ENCODE assay signal across 21 cellular contexts in the genomic region with DNA sequence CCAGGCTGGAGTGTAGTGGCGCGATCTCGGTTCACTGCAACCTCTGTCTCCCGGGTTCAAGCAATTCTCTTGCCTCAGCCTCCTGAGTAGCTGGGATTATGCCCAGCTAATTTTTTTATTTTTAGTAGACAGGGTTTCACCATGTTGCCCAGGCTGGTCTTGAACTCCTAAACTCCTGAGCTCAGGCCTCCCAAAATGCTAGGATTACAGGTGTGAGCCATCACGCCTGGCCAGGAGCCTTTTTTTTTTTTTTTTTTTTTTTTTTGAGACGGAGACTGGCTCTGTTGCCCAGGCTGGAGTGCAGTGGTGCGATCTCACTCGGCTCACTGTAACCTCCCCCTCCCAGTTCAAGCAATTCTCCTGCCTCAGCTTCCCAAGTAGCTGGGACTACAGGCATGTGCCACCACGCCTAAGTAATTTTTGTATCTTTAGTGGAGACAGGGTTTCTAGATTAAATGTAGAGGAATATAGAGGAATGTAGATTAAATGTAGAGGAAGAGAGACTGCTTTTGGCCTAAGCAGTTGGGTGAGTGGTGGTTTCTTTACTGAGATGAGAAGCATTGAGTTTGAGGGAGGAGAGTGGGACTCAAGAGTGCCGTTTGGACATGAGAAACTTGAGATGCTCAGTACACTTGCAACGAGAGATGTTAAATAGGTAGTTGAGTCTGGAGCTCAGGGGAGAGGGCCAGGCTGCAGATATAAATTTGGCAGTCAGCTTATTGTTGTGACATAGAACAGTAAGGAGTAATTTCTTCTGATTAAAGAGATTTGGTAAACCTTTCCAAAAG. TPM values are rescaled to one million over a fixed set of nuclear protein-coding genes. Genes with fewer than 3 reads are reported as not detected.
DNase-seq lines count a peak whose midpoint lies in the region; ATAC-seq and TF ChIP-seq lines count a peak whose summit lies in the region.
"Had no signal": no experiment of that assay in that cellular context is flagged by ENCODE, and none has a peak within 500 bp of the region (broad histone marks: within the 10 kb centered on the region; RNA-seq: fewer than 3 reads in every experiment).

No MANE protein-coding gene starts in this region.

- H3K27ac ChIP-seq in cardiac muscle cell (peak overlapping the region; percentile 47), right cardiac atrium (ENCODE audit: low read length) (no peak overlapping the region), RWPE1 (peak overlapping the region; percentile 46), hepatocyte (peak overlapping the region; percentile 26), foreskin keratinocyte (no peak overlapping the region)
- H3K27ac ChIP-seq: SJSA1, testis, vagina had no signal

- intact Hi-C loops in right cardiac atrium (cut with DNase I): no loop called here

- DNase-seq in cardiac muscle cell (ENCODE audit: low read depth in 1 of 2, low spot score in 1 of 2): peak in 1 of 2 donors; percentile 24
- DNase-seq in right cardiac atrium: no peak
- DNase-seq in RWPE1 (ENCODE audit: low spot score): no peak
- DNase-seq in hepatocyte (ENCODE audit: low spot score): no peak
- DNase-seq in NCI-H345 treated with DMSO at 0.1 percent for 48 hours (lab: John Stamatoyannopoulos, UW; ENCODE audit: unreplicated experiment): no peak
- DNase-seq in foreskin keratinocyte: no peak
- no peak for DNase-seq in activated T-cell treated with anti-CD3 and anti-CD28 coated beads for 4 hours
- DNase-seq in HUDEP-2 (lab: John Stamatoyannopoulos, UW; ENCODE audit: unreplicated experiment in 76 of 76): no peak
- DNase-seq: ACHN; activated CD4-positive, alpha-beta T cell treated with anti-CD3 and anti-CD28 coated beads, Interleukin-2, amount 50 U/mL, for 4 hours; activated naive CD4-positive, alpha-beta T cell treated with anti-CD3 and anti-CD28 coated beads for 36 hours; BE2C; NCI-H1694; NCI-H526; NK-92 treated with Interleukin-12 subunit alpha and Interleukin-12 subunit beta, amount 100 ng/mL, for 24 hours; stimulated activated naive CD8-positive, alpha-beta T cell treated with anti-CD3 and anti-CD28 coated beads, Interleukin-15, Interleukin-2, amounts not matched to agents 100 U/mL and 50 U/mL, for 24 hours; testis had no signal

- H3K27me3 ChIP-seq in cardiac muscle cell: no peaks in the 10 kb centered on the region
- no peaks in the 10 kb centered on the region for H3K27me3 ChIP-seq in right cardiac atrium (ENCODE audit: control insufficient read depth, insufficient read depth)
- no peaks in the 10 kb centered on the region for H3K27me3 ChIP-seq in hepatocyte
- H3K27me3 ChIP-seq in foreskin keratinocyte: no peaks in the 10 kb centered on the region
- H3K27me3 ChIP-seq: BE2C, SJSA1, testis, vagina had no signal

- TF ChIP-seq CTCF in cardiac muscle cell (IDR thresholded peaks at IDR 0.05; ENCODE audit: low read depth, low read length) (no peak), RWPE1 (conservative IDR thresholded peaks at IDR 0.05; ENCODE audit: low read depth) (no peak), hepatocyte (IDR thresholded peaks at IDR 0.05; ENCODE audit: poor library complexity) (no peak), foreskin keratinocyte (conservative IDR thresholded peaks at IDR 0.05) (no peak)

- H4K20me1 ChIP-seq in hepatocyte (ENCODE audit: insufficient read depth, poor library complexity, severe bottlenecking): peaks cover 95% of the 10 kb centered on the region

- POLR2A ChIA-PET in RWPE1 (lab: Yijun Ruan, JAX; ENCODE audit: low non-redundant PET): interaction anchor here (1.1 kb wide), 1 partner anchor 17 kb away, joined by 5 read pairs; a partner anchor contains a TSS

- no peaks in the 10 kb centered on the region for H3K9me3 ChIP-seq in cardiac muscle cell (ENCODE audit: low read depth)
- H3K9me3 ChIP-seq in right cardiac atrium (ENCODE audit: control insufficient read depth, low read length): no peaks in the 10 kb centered on the region
- H3K9me3 ChIP-seq in hepatocyte (ENCODE audit: low read depth): no peaks in the 10 kb centered on the region
- H3K9me3 ChIP-seq: BE2C, HAP-1, SJSA1, testis, vagina had no signal

- no peak for ATAC-seq in right cardiac atrium
- ATAC-seq in foreskin keratinocyte: no peak
- ATAC-seq: Panc1; stimulated activated naive CD8-positive, alpha-beta T cell treated with anti-CD3 and anti-CD28 coated beads, Interleukin-15, Interleukin-2, amounts not matched to agents 100 U/mL and 50 U/mL, for 24 hours had no signal

- no peaks in the 10 kb centered on the region for H3K36me3 ChIP-seq in cardiac muscle cell
- H3K36me3 ChIP-seq in hepatocyte (replicated peaks; ENCODE audit: insufficient read depth, low read depth): no peaks in the 10 kb centered on the region
- H3K36me3 ChIP-seq: BE2C, vagina had no signal

- H3K4me1 ChIP-seq in cardiac muscle cell (ENCODE audit: low read depth): peaks cover 13% of the 10 kb centered on the region
- peaks cover 11% of the 10 kb centered on the region for H3K4me1 ChIP-seq in right cardiac atrium (ENCODE audit: control insufficient read depth, insufficient read depth, low read length)
- peaks cover 7% of the 10 kb centered on the region for H3K4me1 ChIP-seq in hepatocyte (ENCODE audit: insufficient read depth)
- peaks cover 37% of the 10 kb centered on the region for H3K4me1 ChIP-seq in foreskin keratinocyte
- H3K4me1 ChIP-seq: testis had no signal

- peak overlapping the region; percentile 32 for H3K4me2 ChIP-seq in hepatocyte

- H3K9me2 ChIP-seq in hepatocyte (replicated peaks; ENCODE audit: insufficient read depth): no peaks in the 10 kb centered on the region

- CTCF ChIA-PET in RWPE1 (lab: Yijun Ruan, JAX): interaction anchor here (0.6 to 1.0 kb wide), 2 partner anchors 62 to 246 kb away, joined by 3 read pairs; a partner anchor contains a TSS

- H2AFZ ChIP-seq in hepatocyte: no peak overlapping the region

- 77% methylated on average over 11 of the region's 11 CpGs for WGBS in right cardiac atrium
- 81% methylated on average over 11 of the region's 11 CpGs for WGBS in hepatocyte (ENCODE audit: low lambda C conversion rate, missing lambda C conversion rate)

- peaks cover 100% of the 10 kb centered on the region for H3K79me2 ChIP-seq in hepatocyte

- H3K4me3 ChIP-seq in cardiac muscle cell: no peak overlapping the region
- H3K4me3 ChIP-seq in right cardiac atrium (ENCODE audit: low read length): no peak overlapping the region
- no peak overlapping the region for H3K4me3 ChIP-seq in hepatocyte
- H3K4me3 ChIP-seq: HAP-1, SJSA1, testis, vagina had no signal

RNA-seq across cellular contexts. Expression of a gene that starts 16.7 kb away (rescaled TPM):
- 9.7 and 10.5 TPM in 2 replicates for total RNA-seq in cardiac muscle cell
- polyA plus RNA-seq in cardiac muscle cell: 54.1 and 55.1 TPM in 2 replicates
- 10 to 100 TPM; 59.6 to 64.7 (median 63.6) TPM for total RNA-seq in right cardiac atrium
- 30.6 TPM for polyA plus RNA-seq in right cardiac atrium
- 26.8 and 32.1 TPM in 2 replicates for total RNA-seq in hepatocyte
- 40.1 and 49.6 TPM in 2 replicates for polyA plus RNA-seq in hepatocyte
- total RNA-seq in foreskin keratinocyte: 39.2 and 41.6 TPM in 2 replicates
- 38.7 and 41.7 TPM in 2 replicates for polyA plus RNA-seq in foreskin keratinocyte

Comparison
In these comparisons a context has a peak if more than half of its experiments do, and no peak if none do; other contexts are left out.
1. H3K27ac ChIP-seq: peak in cardiac muscle cell (single experiment), RWPE1 (single experiment) and hepatocyte (single experiment); none in right cardiac atrium (single experiment) and foreskin keratinocyte (single experiment).